In genomic region chr9:126501383-126502331, GRCh38 we compare ENCODE assay signal across 21 cellular contexts.
DNase-seq lines count a peak whose midpoint lies in the region; ATAC-seq, FAIRE-seq and TF ChIP-seq lines count a peak whose summit lies in the region.
"Had no signal": no experiment of that assay in that cellular context is flagged by ENCODE, and none has a peak within 500 bp of the region (broad histone marks: within the 10 kb centered on the region; RNA-seq: fewer than 3 reads in every experiment).

No MANE protein-coding gene starts in this region.

- H3K14ac ChIP-seq in H1 (ENCODE audit: insufficient read length) = no peak overlapping the region

- no peak for ATAC-seq in GM21367 (IDR thresholded peaks at IDR 0.05; ENCODE audit: unreplicated experiment)
- no peak for ATAC-seq in HG03521 (IDR thresholded peaks at IDR 0.05; ENCODE audit: unreplicated experiment)

- intact Hi-C loops in CD14-positive monocyte (cut with micrococcal nuclease) = loop anchor here in 1 of 2 donors (1.0 kb wide), 1 partner anchor 56 kb away; no protein-coding TSS in a partner anchor

- H3K27me3 Mint-ChIP-seq in CD14-positive monocyte (ENCODE audit: low read depth in 3 of 3) (peaks cover 13 to 19% (median 19%) of the 10 kb centered on the region in 3 donors), osteocyte (ENCODE audit: unreplicated experiment) (no peaks in the 10 kb centered on the region)

- no peak overlapping the region for H3K4me3 ChIP-seq in H1 (ENCODE audit: extremely low read depth in 1 of 4, insufficient read depth in 2 of 4, low read depth in 3 of 4, low read length in 4 of 4)
- H3K4me3 ChIP-seq in effector memory CD4-positive, alpha-beta T cell (ENCODE audit: insufficient read depth, low read depth, low read length, poor library complexity, severe bottlenecking) = no peak overlapping the region
- H3K4me3 ChIP-seq: body of pancreas, heart left ventricle, lung, ovary, upper lobe of left lung had no signal

- H2AK5ac ChIP-seq in H1 (ENCODE audit: low read depth, low read length) = no peak overlapping the region

- peaks cover 0 to 11% (median 8%) of the 10 kb centered on the region in 4 experiments; a peak in 6 of 7 replicates for H3K4me1 ChIP-seq in H1 (replicated peaks in 1 of 4; ENCODE audit: control insufficient read depth in 3 of 4, insufficient read depth in 4 of 4, low read length in 3 of 4)
- peaks cover 5% of the 10 kb centered on the region for H3K4me1 ChIP-seq in effector memory CD4-positive, alpha-beta T cell (ENCODE audit: control insufficient read depth, insufficient read depth, low read length, poor library complexity, severe bottlenecking)

- H3K4ac ChIP-seq in H1 (replicated peaks; ENCODE audit: insufficient read length, low read depth, low read length) = peak overlapping the region; percentile 85

- H4K20me1 ChIP-seq in H1 (replicated peaks in 1 of 2; ENCODE audit: control insufficient read depth in 1 of 2, insufficient read depth in 2 of 2, low read length in 2 of 2) = peaks cover 0 to 3% of the 10 kb centered on the region in 2 experiments

- TF ChIP-seq RAD21 in H1 (IDR thresholded peaks at IDR 0.05 in 1 of 2, conservative IDR thresholded peaks at IDR 0.05 in 1 of 2; ENCODE audit: low read depth in 2 of 2, low read length in 2 of 2) = no peak

- H2AFZ ChIP-seq in H1 (ENCODE audit: low read length) = peak overlapping the region; percentile 9; the same call in 1 of the 2 replicates

- DNase-seq in CD14-positive monocyte (ENCODE audit: low spot score) (peak; percentile 36), OCI-M1 (lab: John Stamatoyannopoulos, UW) (peak; percentile 15), H1 (ENCODE audit: low read depth in 1 of 2, low spot score in 2 of 2) (no peak), osteocyte (ENCODE audit: extremely low spot score, unreplicated experiment) (no peak), hypothalamus (lab: John Stamatoyannopoulos, UW) (no peak)
- no peak for DNase-seq in effector memory CD4-positive, alpha-beta T cell
- DNase-seq: NCI-H1048 had no signal

- peak overlapping the region; percentile 63; the same call in 1 of the 2 replicates for H2BK5ac ChIP-seq in H1 (ENCODE audit: low read depth, low read length)

- H3K27me3 ChIP-seq in H1 (replicated peaks in 1 of 4; ENCODE audit: control insufficient read depth in 3 of 4, extremely low read depth in 1 of 4, insufficient read depth in 3 of 4, low read length in 3 of 4) = peaks cover 0 to 10% (median 3%) of the 10 kb centered on the region in 4 experiments; a peak in 5 of 7 replicates
- H3K27me3 ChIP-seq in effector memory CD4-positive, alpha-beta T cell (replicated peaks; ENCODE audit: control insufficient read depth, insufficient read depth, low read length, poor library complexity, severe bottlenecking) = peaks cover 5% of the 10 kb centered on the region
- H3K27me3 ChIP-seq: ovary, upper lobe of left lung had no signal

- no peak overlapping the region; a peak in 1 of 7 replicates for H3K9ac ChIP-seq in H1 (replicated peaks in 1 of 4; ENCODE audit: extremely low read depth in 1 of 4, low read depth in 3 of 4, low read length in 3 of 4)
- H3K9ac ChIP-seq: KMS-11 had no signal

- H3K79me1 ChIP-seq in H1 (ENCODE audit: low read depth, low read length) = no peaks in the 10 kb centered on the region

- no peak for TF ChIP-seq POLR2A in H1 (IDR thresholded peaks at IDR 0.05; ENCODE audit: control extremely low read depth in 1 of 2, low read depth in 2 of 2, low read length in 2 of 2)

- H3K4me2 ChIP-seq in H1 (ENCODE audit: insufficient read depth in 1 of 2, low read depth in 2 of 2, low read length in 2 of 2) = peak overlapping the region in 1 of 2 experiments; percentile 97; a peak in 1 of 4 replicates
- H3K4me2 ChIP-seq: KMS-11 had no signal

- H3K23me2 ChIP-seq in H1 (ENCODE audit: low read depth, low read length) = peaks cover 12% of the 10 kb centered on the region; the same call in 1 of the 2 replicates

- TF ChIP-seq CTCF in CD14-positive monocyte (IDR thresholded peaks at IDR 0.05) = no peak
- TF ChIP-seq CTCF in H1 (IDR thresholded peaks at IDR 0.05; ENCODE audit: control extremely low read depth in 1 of 3, insufficient read depth in 1 of 3, low read depth in 1 of 3, low read length in 3 of 3) = no peak
- TF ChIP-seq CTCF in osteocyte (IDR thresholded peaks at IDR 0.05) = peak; percentile 8

- WGBS in H1 (ENCODE audit: extremely low coverage in 1 of 2, insufficient coverage in 1 of 2, insufficient read length in 1 of 2, insufficient replicate concordance in 2 of 2, low coverage in 1 of 2, low lambda C conversion rate in 2 of 2, missing lambda C conversion rate in 1 of 2), 2 experiments = 87% methylated on average over 22 of the region's 22 CpGs; no CpG with 5 or more reads in 1 of the 2 experiments

- H3K9me3 Mint-ChIP-seq in CD14-positive monocyte (no peaks in the 10 kb centered on the region), osteocyte (ENCODE audit: unreplicated experiment) (no peaks in the 10 kb centered on the region)
- H3K9me3 Mint-ChIP-seq: activated naive CD8-positive, alpha-beta T cell treated with anti-CD3 and anti-CD28 coated beads for 36 hours; dendritic cell treated with granulocyte-macrophage colony-stimulating factor and Interleukin-4, amounts not matched to agents 40 ng/mL and 50 ng/mL, for 4 days; immature natural killer cell; stimulated activated naive CD8-positive, alpha-beta T cell treated with anti-CD3 and anti-CD28 coated beads, Interleukin-15, amount 100 ng/mL, for 72 hours; T-cell had no signal

- TF ChIP-seq EP300 in H1 (IDR thresholded peaks at IDR 0.05; ENCODE audit: borderline replicate concordance in 1 of 2, low read depth in 2 of 2, low read length in 2 of 2) = no peak

- no peaks in the 10 kb centered on the region; a peak in 1 of 8 replicates for H3K36me3 ChIP-seq in H1 (ENCODE audit: control insufficient read depth in 2 of 4, insufficient read depth in 4 of 4, low read length in 3 of 4)
- no peaks in the 10 kb centered on the region for H3K36me3 ChIP-seq in effector memory CD4-positive, alpha-beta T cell (ENCODE audit: control insufficient read depth, insufficient read depth, low read length)
- H3K36me3 ChIP-seq: ovary had no signal

- H3K18ac ChIP-seq in H1 (ENCODE audit: extremely low read depth, low read length) = peak overlapping the region; percentile 48; the same call in 1 of the 2 replicates

- H3K27ac Mint-ChIP-seq in CD14-positive monocyte = no peak overlapping the region
- H3K27ac Mint-ChIP-seq in osteocyte (ENCODE audit: unreplicated experiment) = no peak overlapping the region
- H3K27ac Mint-ChIP-seq: activated naive CD8-positive, alpha-beta T cell treated with anti-CD3 and anti-CD28 coated beads for 36 hours; dendritic cell treated with granulocyte-macrophage colony-stimulating factor and Interleukin-4, amounts not matched to agents 40 ng/mL and 50 ng/mL, for 4 days; immature natural killer cell; naive B cell; T-cell had no signal

- no peak overlapping the region for H3K23ac ChIP-seq in H1 (ENCODE audit: insufficient read length)

- H4K91ac ChIP-seq in H1 (replicated peaks; ENCODE audit: insufficient read length, low read length) = peak overlapping the region; percentile 81

- FAIRE-seq in H1 (lab: Jason Lieb, UNC) = no peak

- no peak overlapping the region for H3K56ac ChIP-seq in H1 (replicated peaks; ENCODE audit: insufficient read length, low read depth, low read length)

- peak overlapping the region; percentile 97 for H2BK15ac ChIP-seq in H1 (ENCODE audit: low read length)

- no peaks in the 10 kb centered on the region for H3K9me3 ChIP-seq in H1 (ENCODE audit: insufficient read depth in 2 of 2, low read depth in 1 of 2, low read length in 1 of 2)
- no peaks in the 10 kb centered on the region for H3K9me3 ChIP-seq in effector memory CD4-positive, alpha-beta T cell (ENCODE audit: control insufficient read depth, low read length)
- H3K9me3 ChIP-seq: body of pancreas, heart left ventricle, ovary, upper lobe of left lung had no signal

- H3K79me2 ChIP-seq in H1 (ENCODE audit: control insufficient read depth in 1 of 2, insufficient read depth in 2 of 2, low read length in 2 of 2) = no peaks in the 10 kb centered on the region

- POLR2A ChIA-PET in H1 (lab: Charles Lee; ENCODE audit: partially characterized antibody) = no interaction called here

- peak overlapping the region; percentile 80; the same call in 1 of the 2 replicates for H2BK12ac ChIP-seq in H1 (ENCODE audit: low read depth, low read length)

- peaks cover 5 to 31% of the 10 kb centered on the region in 2 donors for H3K36me3 Mint-ChIP-seq in CD14-positive monocyte
- H3K36me3 Mint-ChIP-seq in osteocyte (ENCODE audit: unreplicated experiment) = no peaks in the 10 kb centered on the region
- H3K36me3 Mint-ChIP-seq: activated naive CD8-positive, alpha-beta T cell treated with anti-CD3 and anti-CD28 coated beads for 36 hours; immature natural killer cell; naive B cell; T-cell had no signal

- CTCF ChIA-PET in H1 (lab: Charles Lee; ENCODE audit: partially characterized antibody) = interaction anchor here (0.6 to 10.6 kb wide), 32 partner anchors 10 to 1195 kb away, joined by 3 to 276 read pairs (median 4); no protein-coding TSS in a partner anchor

- H3K27ac ChIP-seq in H1 (ENCODE audit: low read depth, low read length) = no peak overlapping the region
- H3K27ac ChIP-seq in effector memory CD4-positive, alpha-beta T cell (ENCODE audit: insufficient read depth, low read length, poor library complexity, severe bottlenecking) = no peak overlapping the region
- H3K27ac ChIP-seq: body of pancreas, heart left ventricle, KMS-11, ovary, upper lobe of left lung had no signal

- peak overlapping the region; percentile 1 for H4K5ac ChIP-seq in H1 (ENCODE audit: insufficient read length, low read depth, low read length)

- no peak overlapping the region for H2BK120ac ChIP-seq in H1 (replicated peaks; ENCODE audit: low read depth, low read length)

- H2BK20ac ChIP-seq in H1 (ENCODE audit: low read length) = no peak overlapping the region

- H4K8ac ChIP-seq in H1 (ENCODE audit: extremely low read depth, insufficient read depth, low read length) = peak overlapping the region; percentile 75

- H3K4me1 Mint-ChIP-seq in CD14-positive monocyte (peaks cover 33% of the 10 kb centered on the region), osteocyte (ENCODE audit: unreplicated experiment) (peaks cover 31% of the 10 kb centered on the region)

- H3K4me3 Mint-ChIP-seq in CD14-positive monocyte = no peak overlapping the region
- no peak overlapping the region for H3K4me3 Mint-ChIP-seq in osteocyte (ENCODE audit: unreplicated experiment)
- H3K4me3 Mint-ChIP-seq: activated naive CD8-positive, alpha-beta T cell treated with anti-CD3 and anti-CD28 coated beads for 36 hours; dendritic cell treated with granulocyte-macrophage colony-stimulating factor and Interleukin-4, amounts not matched to agents 40 ng/mL and 50 ng/mL, for 4 days; immature natural killer cell had no signal

TF ChIP-seq in H1, 55 proteins besides CTCF, POLR2A, EP300 and RAD21 (continues in another document):
- TF ChIP-seq TAF1 (IDR thresholded peaks at IDR 0.05; ENCODE audit: low read depth, low read length) = no peak
- no peak for TF ChIP-seq GTF2F1 (IDR thresholded peaks at IDR 0.05; ENCODE audit: borderline replicate concordance, low read depth, low read length)
- no peak for TF ChIP-seq SAP30 (IDR thresholded peaks at IDR 0.05; ENCODE audit: insufficient read depth, insufficient replicate concordance, low read length)
- no peak for TF ChIP-seq CEBPB (IDR thresholded peaks at IDR 0.05; ENCODE audit: low read depth, low read length)
- no peak for TF ChIP-seq TAF7 (optimal IDR thresholded peaks at IDR 0.05; ENCODE audit: borderline replicate concordance, low read depth, low read length)

Comparison
In these comparisons a context has a peak if more than half of its experiments do, and no peak if none do; other contexts are left out.
1. DNase-seq: peak in CD14-positive monocyte (single experiment) and OCI-M1 (single experiment); none in H1 (0 of 2), osteocyte (single experiment), hypothalamus (0 of 51) and effector memory CD4-positive, alpha-beta T cell (0 of 3).